18 cellular contexts compared by ENCODE assay signal in the genomic region with DNA sequence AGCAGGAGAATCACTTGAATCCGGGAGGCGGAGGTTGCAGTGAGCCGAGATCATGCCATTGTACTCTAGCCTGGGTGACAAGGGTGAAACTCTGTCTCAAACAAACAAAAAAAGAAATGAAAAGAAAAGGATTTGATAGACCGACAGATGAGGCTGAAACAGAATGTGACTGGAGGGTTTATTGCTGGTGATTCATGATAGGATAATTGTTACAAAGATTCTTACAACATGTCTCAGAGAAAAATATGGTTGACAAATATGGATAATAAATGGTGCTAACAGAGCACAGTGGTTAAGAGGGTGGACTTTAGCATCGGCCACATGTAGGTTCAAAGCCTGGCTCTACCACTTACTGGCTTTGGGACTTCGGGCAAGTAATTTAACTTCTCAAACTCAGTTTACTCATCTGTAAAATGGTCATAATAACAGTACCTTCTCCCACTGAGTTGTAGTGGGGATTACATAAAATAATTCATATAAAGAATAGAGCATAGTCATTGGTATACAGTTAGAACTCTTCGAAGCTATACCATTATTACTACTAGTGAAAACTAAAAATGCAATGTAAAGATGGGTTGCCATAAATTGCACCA.
DNase-seq lines count a peak whose midpoint lies in the region; ATAC-seq, FAIRE-seq and TF ChIP-seq lines count a peak whose summit lies in the region.
"Had no signal": no experiment of that assay in that cellular context is flagged by ENCODE, and none has a peak within 500 bp of the region (broad histone marks: within the 10 kb centered on the region; RNA-seq: fewer than 3 reads in every experiment).

No MANE protein-coding gene starts in this region.

- H3K27me3 ChIP-seq in HepG2 (ENCODE audit: control insufficient read depth in 1 of 2, insufficient read depth in 2 of 2, low read length in 2 of 2), result no peaks in the 10 kb centered on the region; a peak in 1 of 5 replicates
- H3K27me3 ChIP-seq in right lobe of liver, result no peaks in the 10 kb centered on the region
- no peaks in the 10 kb centered on the region for H3K27me3 ChIP-seq in foreskin keratinocyte

- H3K79me2 ChIP-seq in HepG2 (ENCODE audit: insufficient read depth, low read length), result no peaks in the 10 kb centered on the region

- no peaks in the 10 kb centered on the region for H4K20me1 ChIP-seq in HepG2 (ENCODE audit: insufficient read depth, low read length)

- H3K36me3 Mint-ChIP-seq in activated T-helper 2 cell treated with anti-CD3 and anti-CD28 coated beads, Interferon-gamma antibody, Interleukin-2, Interleukin-4, amounts not matched to agents 10 μg/mL and 5 μg/mL and 100 μg/mL, durations not matched to agents 14 hours and 24 hours and 36 hours (ENCODE audit: low read depth), result peaks cover 17% of the 10 kb centered on the region

- H3K4me1 ChIP-seq in HepG2 (ENCODE audit: insufficient read depth, low read length) (no peaks in the 10 kb centered on the region), right lobe of liver (no peaks in the 10 kb centered on the region), foreskin keratinocyte (no peaks in the 10 kb centered on the region)

- H3K4me3 ChIP-seq in HepG2 (replicated peaks in 1 of 3; ENCODE audit: insufficient read depth in 1 of 3, low read depth in 2 of 3, low read length in 3 of 3), result no peak overlapping the region
- no peak overlapping the region for H3K4me3 ChIP-seq in right lobe of liver
- H3K4me3 ChIP-seq: SK-N-MC had no signal

- CTCF ChIA-PET in HepG2 (lab: Yijun Ruan, JAX; ENCODE audit: low intra/inter-chr PET ratio, low total read pairs), result no interaction called here

- peaks cover 3% of the 10 kb centered on the region for H3K9me3 Mint-ChIP-seq in activated T-helper 2 cell treated with anti-CD3 and anti-CD28 coated beads, Interferon-gamma antibody, Interleukin-2, Interleukin-4, amounts not matched to agents 10 μg/mL and 5 μg/mL and 100 μg/mL, durations not matched to agents 14 hours and 24 hours and 36 hours

- TF ChIP-seq RAD21 in HepG2 (CRISPR knock-in tag; IDR thresholded peaks at IDR 0.05), result no peak

- no peak for DNase-seq in HepG2 (ENCODE audit: low spot score)
- DNase-seq in right lobe of liver, result no peak
- DNase-seq in activated T-helper 2 cell treated with anti-CD3 and anti-CD28 coated beads, Interferon-gamma antibody, Interleukin-2, Interleukin-4, amounts not matched to agents 10 μg/mL and 5 μg/mL and 100 μg/mL, durations not matched to agents 14 hours and 24 hours and 36 hours (ENCODE audit: low spot score), result no peak
- peak in 1 of 2 donors; percentile 75 for DNase-seq in foreskin keratinocyte
- DNase-seq: COR-L47, DMS153, H7, KG1, NCI-H1048, NCI-H1436 treated with DMSO at 0.1 percent for 48 hours, NCI-H2029 treated with DMSO at 0.1 percent for 48 hours, NCI-H510A treated with DMSO at 0.1 percent for 48 hours, Right ventricle myocardium superior had no signal

- H3K4me3 Mint-ChIP-seq in activated T-helper 2 cell treated with anti-CD3 and anti-CD28 coated beads, Interferon-gamma antibody, Interleukin-2, Interleukin-4, amounts not matched to agents 10 μg/mL and 5 μg/mL and 100 μg/mL, durations not matched to agents 14 hours and 24 hours and 36 hours (ENCODE audit: low read depth), result no peak overlapping the region

- no peaks in the 10 kb centered on the region for H3K9me3 ChIP-seq in HepG2 (ENCODE audit: low read length)
- no peaks in the 10 kb centered on the region for H3K9me3 ChIP-seq in right lobe of liver

- H3K9ac ChIP-seq in HepG2 (ENCODE audit: insufficient read depth, low read depth, low read length), result no peak overlapping the region

- H3K4me2 ChIP-seq in HepG2 (ENCODE audit: low read depth, low read length), result no peak overlapping the region

- no peaks in the 10 kb centered on the region for H3K27me3 Mint-ChIP-seq in activated T-helper 2 cell treated with anti-CD3 and anti-CD28 coated beads, Interferon-gamma antibody, Interleukin-2, Interleukin-4, amounts not matched to agents 10 μg/mL and 5 μg/mL and 100 μg/mL, durations not matched to agents 14 hours and 24 hours and 36 hours (ENCODE audit: low read depth)

- 8% methylated on average over 7 of the region's 7 CpGs for WGBS in HepG2 (ENCODE audit: low lambda C conversion rate)
- 83% methylated on average over 7 of the region's 7 CpGs for WGBS in right lobe of liver (ENCODE audit: insufficient coverage, low coverage, low lambda C conversion rate, missing lambda C conversion rate)

- POLR2A ChIA-PET in HepG2 (lab: Yijun Ruan, JAX), result no interaction called here

- H3K36me3 ChIP-seq in HepG2 (replicated peaks in 1 of 2; ENCODE audit: control insufficient read depth in 1 of 2, insufficient read depth in 2 of 2, low read length in 2 of 2) (no peaks in the 10 kb centered on the region), right lobe of liver (no peaks in the 10 kb centered on the region)

- H3K4me1 Mint-ChIP-seq in activated T-helper 2 cell treated with anti-CD3 and anti-CD28 coated beads, Interferon-gamma antibody, Interleukin-2, Interleukin-4, amounts not matched to agents 10 μg/mL and 5 μg/mL and 100 μg/mL, durations not matched to agents 14 hours and 24 hours and 36 hours (ENCODE audit: low read depth), result peaks cover 62% of the 10 kb centered on the region

- H2AFZ ChIP-seq in HepG2 (ENCODE audit: low read length), result no peak overlapping the region

- no peak for FAIRE-seq in HepG2 (lab: Jason Lieb, UNC)

- BruUV-seq in HepG2 (replicated peaks; lab: Mats Ljungman, UMichigan), result no TSS peak

- in situ Hi-C loops in HepG2 (cut with HindIII; ENCODE audit: extremely low pct_ligation_motif_present, low pct_unique_long_range_greater_than_20kb), result no loop called here

- intact Hi-C loops in HepG2 (cut with micrococcal nuclease; ENCODE audit: unreplicated experiment) (no loop called here), right lobe of liver (cut with DNase I) (no loop called here)
- intact Hi-C loops in activated T-helper 2 cell treated with anti-CD3 and anti-CD28 coated beads, Interferon-gamma antibody, Interleukin-2, Interleukin-4, amounts not matched to agents 10 μg/mL and 5 μg/mL and 100 μg/mL, durations not matched to agents 14 hours and 24 hours and 36 hours (cut with micrococcal nuclease), result loop anchor here (5.0 kb wide), 1 partner anchor 503 kb away; no protein-coding TSS in a partner anchor

- no peak for TF ChIP-seq POLR2A in HepG2 (IDR thresholded peaks at IDR 0.05; ENCODE audit: insufficient read depth in 1 of 2, low read depth in 2 of 2, low read length in 2 of 2)
- TF ChIP-seq POLR2A in right lobe of liver (IDR thresholded peaks at IDR 0.05), result no peak

- ATAC-seq in HepG2 (no peak), right lobe of liver (no peak), foreskin keratinocyte (peak; percentile 69), HG02970 (IDR thresholded peaks at IDR 0.05; ENCODE audit: low FRiP score, unreplicated experiment) (no peak), GM19324 (IDR thresholded peaks at IDR 0.05; ENCODE audit: low FRiP score, unreplicated experiment) (no peak), GM18868 (IDR thresholded peaks at IDR 0.05; ENCODE audit: unreplicated experiment) (no peak)
- ATAC-seq: Panc1 had no signal

- TF ChIP-seq EP300 in HepG2 (IDR thresholded peaks at IDR 0.05; ENCODE audit: low read depth in 2 of 2, low read length in 2 of 2) (no peak), HepG2 (CRISPR knock-in tag; IDR thresholded peaks at IDR 0.05; ENCODE audit: borderline replicate concordance) (no peak)

- TF ChIP-seq CTCF in HepG2 (CRISPR knock-in tag; IDR thresholded peaks at IDR 0.05) (no peak), right lobe of liver (IDR thresholded peaks at IDR 0.05) (no peak), foreskin keratinocyte (conservative IDR thresholded peaks at IDR 0.05) (no peak)

- no peak overlapping the region for H3K27ac ChIP-seq in HepG2 (ENCODE audit: extremely low read length, insufficient read depth, low read length)
- H3K27ac ChIP-seq in right lobe of liver, result no peak overlapping the region
- H3K27ac ChIP-seq in foreskin keratinocyte, result peak overlapping the region; percentile 76
- H3K27ac ChIP-seq: SK-N-MC had no signal

- H3K27ac Mint-ChIP-seq in activated T-helper 2 cell treated with anti-CD3 and anti-CD28 coated beads, Interferon-gamma antibody, Interleukin-2, Interleukin-4, amounts not matched to agents 10 μg/mL and 5 μg/mL and 100 μg/mL, durations not matched to agents 14 hours and 24 hours and 36 hours, result peak overlapping the region; percentile 58

TF ChIP-seq in HepG2, 621 proteins besides CTCF, POLR2A, EP300 and RAD21:
- no peak for TF ChIP-seq AHR (CRISPR knock-in tag; IDR thresholded peaks at IDR 0.05)
- TF ChIP-seq ZNF629 (CRISPR knock-in tag; conservative IDR thresholded peaks at IDR 0.05), result peak; percentile 34; the same call in 1 of the 2 replicates
- no peak for TF ChIP-seq NFATC3 (CRISPR knock-in tag; IDR thresholded peaks at IDR 0.05)
